ENCODE assay signal across 8 cellular contexts in genomic region chr1:22665752-22666151, GRCh38. TPM values are rescaled to one million over a fixed set of nuclear protein-coding genes. Genes with fewer than 3 reads are reported as not detected.
DNase-seq lines count a peak whose midpoint lies in the region; ATAC-seq and TF ChIP-seq lines count a peak whose summit lies in the region.

No MANE protein-coding gene starts in this region.

- peak; percentile 57 for TF ChIP-seq CTCF in cardiac muscle cell (IDR thresholded peaks at IDR 0.05; ENCODE audit: low read depth, low read length)
- TF ChIP-seq CTCF in Peyer's patch (IDR thresholded peaks at IDR 0.05) = peak in 3 of 6 experiments; percentile 53 to 59 (median 54)
- TF ChIP-seq CTCF in fibroblast of the aortic adventitia (IDR thresholded peaks at IDR 0.05; ENCODE audit: insufficient read depth, low read length) = peak; percentile 46
- peak in 4 of 6 experiments; percentile 12 to 40 (median 34) for TF ChIP-seq CTCF in thyroid gland (IDR thresholded peaks at IDR 0.05)

- no peak overlapping the region for H3K27ac ChIP-seq in cardiac muscle cell
- no peak overlapping the region for H3K27ac ChIP-seq in Peyer's patch
- no peak overlapping the region for H3K27ac ChIP-seq in thyroid gland

- 36 to 50% methylated on average over 7 of the region's 7 CpGs for WGBS in thyroid gland, 2 donors

- no peaks in the 10 kb centered on the region for H3K9me3 ChIP-seq in cardiac muscle cell (ENCODE audit: low read depth)
- H3K9me3 ChIP-seq in Peyer's patch = no peaks in the 10 kb centered on the region
- no peaks in the 10 kb centered on the region for H3K9me3 ChIP-seq in thyroid gland

- TF ChIP-seq POLR2A in Peyer's patch (IDR thresholded peaks at IDR 0.05) (no peak), thyroid gland (IDR thresholded peaks at IDR 0.05) (no peak)

- H3K4me1 ChIP-seq in cardiac muscle cell (ENCODE audit: low read depth) (no peaks in the 10 kb centered on the region), Peyer's patch (no peaks in the 10 kb centered on the region), thyroid gland (no peaks in the 10 kb centered on the region)

- H3K27ac Mint-ChIP-seq in activated naive CD4-positive, alpha-beta T cell treated with anti-CD3 and anti-CD28 coated beads for 36 hours = no peak overlapping the region

- peak; percentile 41 to 64 for DNase-seq in cardiac muscle cell (ENCODE audit: low read depth in 1 of 2, low spot score in 1 of 2)
- DNase-seq in Right ventricle myocardium superior = no peak
- peak in 2 of 3 donors; percentile 49 to 64 for DNase-seq in Peyer's patch
- peak; percentile 20 for DNase-seq in fibroblast of the aortic adventitia (ENCODE audit: low read depth)
- DNase-seq in thyroid gland = peak; percentile 23
- no peak for DNase-seq in effector CD4-positive, alpha-beta T cell
- DNase-seq in activated naive CD4-positive, alpha-beta T cell treated with anti-CD3 and anti-CD28 coated beads for 36 hours = no peak

- CTCF ChIA-PET in activated naive CD4-positive, alpha-beta T cell treated with anti-CD3 and anti-CD28 coated beads for 36 hours (lab: Charles Lee) = no interaction called here

- ATAC-seq in Right ventricle myocardium superior (ENCODE audit: poor library complexity) (no peak), GM21390 (IDR thresholded peaks at IDR 0.05; ENCODE audit: unreplicated experiment) (no peak)

- no peaks in the 10 kb centered on the region for H3K9me3 Mint-ChIP-seq in activated naive CD4-positive, alpha-beta T cell treated with anti-CD3 and anti-CD28 coated beads for 36 hours

- no peaks in the 10 kb centered on the region for H3K36me3 ChIP-seq in cardiac muscle cell
- no peaks in the 10 kb centered on the region for H3K36me3 ChIP-seq in Peyer's patch
- no peaks in the 10 kb centered on the region for H3K36me3 ChIP-seq in thyroid gland

- intact Hi-C loops in Right ventricle myocardium superior (cut with DNase I) = no loop called here
- intact Hi-C loops in thyroid gland (cut with DNase I) = no loop called here
- intact Hi-C loops in activated naive CD4-positive, alpha-beta T cell treated with anti-CD3 and anti-CD28 coated beads for 36 hours (cut with micrococcal nuclease) = no loop called here

- no peaks in the 10 kb centered on the region for H3K27me3 ChIP-seq in cardiac muscle cell
- H3K27me3 ChIP-seq in Peyer's patch = no peaks in the 10 kb centered on the region
- H3K27me3 ChIP-seq in thyroid gland = no peaks in the 10 kb centered on the region

- H3K4me3 Mint-ChIP-seq in activated naive CD4-positive, alpha-beta T cell treated with anti-CD3 and anti-CD28 coated beads for 36 hours = no peak overlapping the region

- no peaks in the 10 kb centered on the region for H3K4me1 Mint-ChIP-seq in activated naive CD4-positive, alpha-beta T cell treated with anti-CD3 and anti-CD28 coated beads for 36 hours (ENCODE audit: low read depth)

- peaks cover 3% of the 10 kb centered on the region for H3K27me3 Mint-ChIP-seq in activated naive CD4-positive, alpha-beta T cell treated with anti-CD3 and anti-CD28 coated beads for 36 hours (ENCODE audit: low read depth)

- no peaks in the 10 kb centered on the region for H3K36me3 Mint-ChIP-seq in activated naive CD4-positive, alpha-beta T cell treated with anti-CD3 and anti-CD28 coated beads for 36 hours (ENCODE audit: low read depth)

- no peak overlapping the region for H3K4me3 ChIP-seq in cardiac muscle cell
- H3K4me3 ChIP-seq in Peyer's patch = no peak overlapping the region
- H3K4me3 ChIP-seq in fibroblast of the aortic adventitia (ENCODE audit: low read depth, low read length) = no peak overlapping the region
- H3K4me3 ChIP-seq in thyroid gland (replicated peaks in 1 of 3) = no peak overlapping the region

RNA-seq across cellular contexts. Expression of gene C1QB, which starts 12.7 kb away (rescaled TPM):
- total RNA-seq in cardiac muscle cell = not detected in 2 replicates
- not detected in 2 replicates for polyA plus RNA-seq in cardiac muscle cell
- 130 TPM for total RNA-seq in Right ventricle myocardium superior
- 100 to 1,000 TPM in 2 of 4 donors, 10 to 100 TPM in 2; 54.3 to 107 (median 86.1) TPM for total RNA-seq in Peyer's patch
- not detected in 2 replicates for total RNA-seq in fibroblast of the aortic adventitia (ENCODE audit: low replicate concordance)
- 100 to 1,000 TPM in 3 of 4 donors, 10 to 100 TPM in 1; 83.4 to 258 (median 146) TPM for total RNA-seq in thyroid gland
- total RNA-seq in activated naive CD4-positive, alpha-beta T cell treated with anti-CD3 and anti-CD28 coated beads for 36 hours = not detected

RNA-seq across cellular contexts. Expression of gene C1QC, which starts 22.3 kb away (rescaled TPM):
- total RNA-seq in cardiac muscle cell = not detected in 2 replicates
- polyA plus RNA-seq in cardiac muscle cell = not detected in 2 replicates
- 110 TPM for total RNA-seq in Right ventricle myocardium superior
- 10 to 100 TPM; 30.1 to 85.0 (median 50.0) TPM for total RNA-seq in Peyer's patch
- total RNA-seq in fibroblast of the aortic adventitia (ENCODE audit: low replicate concordance) = not detected in 2 replicates
- total RNA-seq in thyroid gland = 100 to 1,000 TPM in 1 of 4 donors, 10 to 100 TPM in 3; 36.0 to 111 (median 69.5) TPM
- total RNA-seq in activated naive CD4-positive, alpha-beta T cell treated with anti-CD3 and anti-CD28 coated beads for 36 hours = not detected

RNA-seq across cellular contexts. Expression of gene C1QA, which starts 29.3 kb away (rescaled TPM):
- total RNA-seq in cardiac muscle cell (not detected in 2 replicates), Right ventricle myocardium superior (105 TPM), Peyer's patch (10 to 100 TPM; 12.3 to 90.8 (median 28.7) TPM), fibroblast of the aortic adventitia (ENCODE audit: low replicate concordance) (not detected in 2 replicates), thyroid gland (100 to 1,000 TPM in 1 of 4 donors, 10 to 100 TPM in 3; 38.9 to 120 (median 65.3) TPM)
- polyA plus RNA-seq in cardiac muscle cell = not detected in 2 replicates
- not detected for total RNA-seq in activated naive CD4-positive, alpha-beta T cell treated with anti-CD3 and anti-CD28 coated beads for 36 hours

RNA-seq across cellular contexts. Expression of gene EPHB2, which starts 44.9 kb away (rescaled TPM):
- total RNA-seq in cardiac muscle cell (58.2 and 96.3 TPM in 2 replicates), Right ventricle myocardium superior (2.7 TPM), Peyer's patch (10 to 100 TPM; 24.5 to 71.0 (median 53.9) TPM), fibroblast of the aortic adventitia (ENCODE audit: low replicate concordance) (3.8 and 24.9 TPM in 2 replicates), thyroid gland (10 to 100 TPM in 3 of 4 donors, 1 to 10 TPM in 1; 7.5 to 27.3 (median 23.8) TPM)
- 38.8 and 58.8 TPM in 2 replicates for polyA plus RNA-seq in cardiac muscle cell
- not detected for total RNA-seq in activated naive CD4-positive, alpha-beta T cell treated with anti-CD3 and anti-CD28 coated beads for 36 hours

Comparison
In these comparisons a context has a peak if more than half of its experiments do, and no peak if none do; other contexts are left out.
1. DNase-seq: peak in cardiac muscle cell (2 of 2), Peyer's patch (2 of 3), fibroblast of the aortic adventitia (single experiment) and thyroid gland (2 of 2); none in Right ventricle myocardium superior (single experiment), effector CD4-positive, alpha-beta T cell (single experiment) and activated naive CD4-positive, alpha-beta T cell treated with anti-CD3 and anti-CD28 coated beads for 36 hours (single experiment).
2. RNA of gene C1QB, which starts 12.7 kb away (total RNA-seq): 83.4 to 258 TPM in thyroid gland, 130 TPM in Right ventricle myocardium superior (single experiment) and 54.3 to 107 TPM in Peyer's patch; not detected in cardiac muscle cell, not detected in fibroblast of the aortic adventitia and not detected in activated naive CD4-positive, alpha-beta T cell treated with anti-CD3 and anti-CD28 coated beads for 36 hours; every median in the first group is over 10 times any median in the second.
3. RNA of gene C1QC, which starts 22.3 kb away (total RNA-seq): 110 TPM in Right ventricle myocardium superior (single experiment), 36.0 to 111 TPM in thyroid gland and 30.1 to 85.0 TPM in Peyer's patch; not detected in cardiac muscle cell, not detected in fibroblast of the aortic adventitia and not detected in activated naive CD4-positive, alpha-beta T cell treated with anti-CD3 and anti-CD28 coated beads for 36 hours; every median in the first group is over 10 times any median in the second.
4. RNA of gene C1QA, which starts 29.3 kb away (total RNA-seq): 105 TPM in Right ventricle myocardium superior (single experiment), 38.9 to 120 TPM in thyroid gland and 12.3 to 90.8 TPM in Peyer's patch; not detected in cardiac muscle cell, not detected in fibroblast of the aortic adventitia and not detected in activated naive CD4-positive, alpha-beta T cell treated with anti-CD3 and anti-CD28 coated beads for 36 hours; every median in the first group is over 10 times any median in the second.